Comparison of ENCODE assay signal across 8 cellular contexts in genomic region chr2:169734172-169734847, GRCh38. TPM values are rescaled to one million over a fixed set of nuclear protein-coding genes. Genes with fewer than 3 reads are reported as not detected.
DNase-seq lines count a peak whose midpoint lies in the region; ATAC-seq and TF ChIP-seq lines count a peak whose summit lies in the region.

No MANE protein-coding gene starts in this region.

- peaks cover 9% of the 10 kb centered on the region; the same call in 1 of the 2 replicates for H3K9me3 ChIP-seq in NT2/D1 (ENCODE audit: insufficient read depth, low read length)
- no peaks in the 10 kb centered on the region for H3K9me3 ChIP-seq in breast epithelium
- no peaks in the 10 kb centered on the region for H3K9me3 ChIP-seq in stomach

- DNase-seq in BJ (ENCODE audit: low read depth) (no peak), NT2/D1 (ENCODE audit: low read depth, low spot score) (no peak), breast epithelium (ENCODE audit: low spot score in 2 of 2) (no peak), left lobe of liver (ENCODE audit: low spot score) (peak; percentile 74), stomach (peak; percentile 31)
- DNase-seq in NK-92 treated with Interleukin-12 subunit alpha and Interleukin-12 subunit beta, amount 100 ng/mL, for 24 hours (lab: John Stamatoyannopoulos, UW) = no peak

- H3K27ac ChIP-seq in breast epithelium (peak overlapping the region in 1 of 2 donors; percentile 70), stomach (peak overlapping the region in 3 of 5 donors; percentile 43 to 78 (median 70))

- H3K4me1 ChIP-seq in NT2/D1 (ENCODE audit: insufficient read depth, insufficient read length) = peaks cover 8% of the 10 kb centered on the region
- H3K4me1 ChIP-seq in breast epithelium = no peaks in the 10 kb centered on the region
- H3K4me1 ChIP-seq in stomach = peaks cover 7 to 47% (median 21%) of the 10 kb centered on the region in 4 donors

- no peak for TF ChIP-seq EP300 in stomach (IDR thresholded peaks at IDR 0.05)

- H3K27me3 ChIP-seq in BJ (ENCODE audit: control insufficient read depth, insufficient read depth, low read length) (no peaks in the 10 kb centered on the region), NT2/D1 (ENCODE audit: insufficient read depth, insufficient read length) (peaks cover 3% of the 10 kb centered on the region), breast epithelium (no peaks in the 10 kb centered on the region), stomach (peaks cover 0 to 5% (median 0%) of the 10 kb centered on the region in 3 donors)

- POLR2A ChIA-PET in BJ (lab: Charles Lee) = no interaction called here

- H3K4me3 ChIP-seq in BJ (ENCODE audit: low read depth, low read length) (peak overlapping the region; percentile 66), NT2/D1 (ENCODE audit: insufficient read length, low read depth) (peak overlapping the region; percentile 77), breast epithelium (peak overlapping the region; percentile 66 to 92 (median 81)), stomach (peak overlapping the region; percentile 66 to 86 (median 79))

- CTCF ChIA-PET in BJ (lab: Yijun Ruan, JAX) = interaction anchor here (0.9 to 1.0 kb wide), 2 partner anchors 9 to 18 kb away, joined by 3 to 4 read pairs; no protein-coding TSS in a partner anchor

- no peak for TF ChIP-seq POLR2A in breast epithelium (IDR thresholded peaks at IDR 0.05)
- no peak for TF ChIP-seq POLR2A in stomach (IDR thresholded peaks at IDR 0.05)

- TF ChIP-seq CTCF in BJ (IDR thresholded peaks at IDR 0.05; ENCODE audit: insufficient read depth, low read depth, low read length) (no peak), breast epithelium (IDR thresholded peaks at IDR 0.05) (no peak), stomach (IDR thresholded peaks at IDR 0.05) (no peak)

- WGBS in stomach, 5 donors = 1 to 5% (median 3%) methylated on average over 17 to 64 of the region's 69 CpGs

- ATAC-seq in GM18520 (IDR thresholded peaks at IDR 0.05; ENCODE audit: unreplicated experiment) (peak; percentile 19), HG02981 (IDR thresholded peaks at IDR 0.05; ENCODE audit: unreplicated experiment) (peak; percentile 40), left lobe of liver (peak; percentile 85)

- H3K9ac ChIP-seq in NT2/D1 (ENCODE audit: insufficient read length, low read depth) = peak overlapping the region; percentile 97

- H3K36me3 ChIP-seq in BJ (ENCODE audit: control insufficient read depth, insufficient read depth, low read length) (no peaks in the 10 kb centered on the region), NT2/D1 (ENCODE audit: insufficient read depth, insufficient read length, low read length) (peaks cover 22% of the 10 kb centered on the region), breast epithelium (no peaks in the 10 kb centered on the region), stomach (no peaks in the 10 kb centered on the region)

- intact Hi-C loops in breast epithelium (cut with DNase I; ENCODE audit: low total_unique reads) (no loop called here), stomach (cut with DNase I; ENCODE audit: low total_unique reads) (no loop called here)

RNA-seq across cellular contexts. Expression of gene KLHL23, which starts 0.7 kb away (rescaled TPM):
- polyA plus RNA-seq in BJ (2011; rRNA removed) (2.1 and 3.8 TPM in 2 replicates), stomach (1 to 10 TPM; 3.7 to 5.8 (median 5.3) TPM)
- 2.6 and 3.3 TPM in 2 replicates for polyA minus RNA-seq in BJ (2011; rRNA and poly(A)+ RNA removed)
- total RNA-seq in breast epithelium (10 to 100 TPM in 2 of 3 donors, 1 to 10 TPM in 1; 4.8 to 11.8 (median 10.5) TPM), left lobe of liver (6.5 TPM), stomach (10 to 100 TPM in 3 of 5 donors, 1 to 10 TPM in 2; 5.3 to 37.3 (median 10.3) TPM)

RNA-seq across cellular contexts. Expression of gene PHOSPHO2, which starts 40.0 kb away (rescaled TPM):
- polyA plus RNA-seq in BJ (2011; rRNA removed) (0.40 and 1.4 TPM in 2 replicates), stomach (1 to 10 TPM; 2.2 to 4.3 (median 3.7) TPM)
- polyA minus RNA-seq in BJ (2011; rRNA and poly(A)+ RNA removed) = 0.38 and 0.46 TPM in 2 replicates
- total RNA-seq in breast epithelium (10 to 100 TPM in 2 of 3 donors, 1 to 10 TPM in 1; 9.1 to 17.4 (median 16.2) TPM), left lobe of liver (2.1 TPM), stomach (10 to 100 TPM in 2 of 5 donors, 1 to 10 TPM in 3; 1.3 to 22.0 (median 4.2) TPM)

RNA-seq across cellular contexts. Expression of gene CFAP210, which starts 40.1 kb away (rescaled TPM):
- polyA plus RNA-seq in BJ (2011; rRNA removed) (not detected in 2 replicates), stomach (1 to 10 TPM in 1 of 3 donors, under 1 TPM in 1, not detected in 1; 0.23 to 2.1 TPM)
- polyA minus RNA-seq in BJ (2011; rRNA and poly(A)+ RNA removed) = not detected in 2 replicates
- total RNA-seq in breast epithelium (1 to 10 TPM in 1 of 3 donors, under 1 TPM in 1, not detected in 1; 0.66 to 3.4 TPM), left lobe of liver (not detected), stomach (under 1 TPM in 1 of 5 donors, not detected in 4; 0.37 TPM)

Comparison
In these comparisons a context has a peak if more than half of its experiments do, and no peak if none do; other contexts are left out.
1. DNase-seq: peak in left lobe of liver (single experiment) and stomach (single experiment); none in BJ (single experiment), NT2/D1 (single experiment), breast epithelium (0 of 2) and NK-92 treated with Interleukin-12 subunit alpha and Interleukin-12 subunit beta, amount 100 ng/mL, for 24 hours (single experiment).
2. ATAC-seq: peak in every context shown above with its lines; median percentile 85 in left lobe of liver; 40 in HG02981; 19 in GM18520.
3. Peak in every context shown above with its lines, with median percentiles within 50 percentile points of each other: H3K4me3 ChIP-seq.